ENCODE assay signal across 36 cellular contexts in genomic region chr1:113721010-113721409, GRCh38.
"Had no signal": no experiment of that assay in that cellular context is flagged by ENCODE, and none has a peak within 500 bp of the region (broad histone marks: within the 10 kb centered on the region; RNA-seq: fewer than 3 reads in every experiment).

No MANE protein-coding gene starts in this region.

- DNase-seq: Karpas-422, Kasumi-1, MG63, MM.1S, MV-4-11, NCI-H1048, NCI-H1092, NCI-H1092 treated with DMSO at 0.1 percent for 48 hours, NCI-H1105, NCI-H1105 treated with DMSO at 0.1 percent for 48 hours, NCI-H1417, NCI-H1417 treated with DMSO at 0.1 percent for 48 hours, NCI-H1436, NCI-H1436 treated with DMSO at 0.1 percent for 48 hours, NCI-H146, NCI-H1694, NCI-H1694 treated with DMSO at 0.1 percent for 48 hours, NCI-H187, NCI-H187 treated with DMSO at 0.1 percent for 48 hours, NCI-H1930, NCI-H2029, NCI-H2029 treated with DMSO at 0.1 percent for 48 hours, NCI-H2081, NCI-H2081 treated with DMSO at 0.1 percent for 48 hours, NCI-H2107, NCI-H2171, NCI-H2171 treated with DMSO at 0.1 percent for 48 hours, NCI-H2227 treated with DMSO at 0.1 percent for 48 hours, NCI-H226, NCI-H345, NCI-H446, NCI-H446 treated with DMSO at 0.1 percent for 48 hours, NCI-H510A, NCI-H510A treated with DMSO at 0.1 percent for 48 hours, NCI-H524 had no signal

- H3K27ac ChIP-seq: KMS-11 had no signal

- H3K9ac ChIP-seq: KMS-11 had no signal

- H3K4me3 ChIP-seq: MG63 had no signal

- H3K4me2 ChIP-seq: KMS-11 had no signal

- H3K27me3 ChIP-seq: MG63 had no signal
